In genomic region chr20:325043-325888, GRCh38 we compare ENCODE assay signal across 8 cellular contexts. TPM values are rescaled to one million over a fixed set of nuclear protein-coding genes. Genes with fewer than 3 reads are reported as not detected.
DNase-seq lines count a peak whose midpoint lies in the region; ATAC-seq, FAIRE-seq and TF ChIP-seq lines count a peak whose summit lies in the region.

TSS of gene SOX12 (plus strand) at chr20:325552. CDS start at chr20:325925, 373 bp downstream.

- peaks cover 15 to 25% of the 10 kb centered on the region in 2 experiments for H4K20me1 ChIP-seq in H1 (replicated peaks in 1 of 2; ENCODE audit: control insufficient read depth in 1 of 2, insufficient read depth in 2 of 2, low read length in 2 of 2)

- peaks cover 9% of the 10 kb centered on the region; the same call in 1 of the 2 replicates for H3K23me2 ChIP-seq in H1 (ENCODE audit: low read depth, low read length)

- peak within 1 kb of the TSS; percentile 81 for H3K4ac ChIP-seq in H1 (replicated peaks; ENCODE audit: insufficient read length, low read depth, low read length)
- H3K4ac ChIP-seq in mesenchymal stem cell (ENCODE audit: low read depth in 1 of 2, low read length in 2 of 2), result peak within 1 kb of the TSS; percentile 92 to 100

- H4K5ac ChIP-seq in H1 (ENCODE audit: insufficient read length, low read depth, low read length), result peak within 1 kb of the TSS; percentile 82

- peak within 1 kb of the TSS; percentile 87 for H3K27ac Mint-ChIP-seq in Caco-2 (ENCODE audit: unreplicated experiment)
- H3K27ac Mint-ChIP-seq in activated CD8-positive, alpha-beta memory T cell treated with anti-CD3 and anti-CD28 coated beads, Interleukin-2, amount 10 ng/mL, durations not matched to agents 7 days and 5 days, result peak within 1 kb of the TSS; percentile 86

- no peak within 1 kb of the TSS for H3K23ac ChIP-seq in H1 (ENCODE audit: insufficient read length)
- peak within 1 kb of the TSS in 1 of 2 experiments; percentile 100 for H3K23ac ChIP-seq in mesenchymal stem cell (ENCODE audit: low read length in 2 of 2)

- H4K8ac ChIP-seq in H1 (ENCODE audit: extremely low read depth, insufficient read depth, low read length), result peak within 1 kb of the TSS; percentile 90
- peak within 1 kb of the TSS; percentile 75 for H4K8ac ChIP-seq in mesenchymal stem cell (ENCODE audit: low read length)

- peaks cover 8% of the 10 kb centered on the region for H3K4me1 Mint-ChIP-seq in Caco-2 (ENCODE audit: low read depth, unreplicated experiment)
- peaks cover 22% of the 10 kb centered on the region for H3K4me1 Mint-ChIP-seq in activated CD8-positive, alpha-beta memory T cell treated with anti-CD3 and anti-CD28 coated beads, Interleukin-2, amount 10 ng/mL, durations not matched to agents 7 days and 5 days

- POLR2A ChIA-PET in Caco-2 (lab: Charles Lee) (interaction anchor here (0.5 to 3.1 kb wide), 5 partner anchors 11 to 56 kb away, joined by 5 to 14 read pairs (median 9); partner anchors contain the start of genes NRSN2, TRIB3 and ZCCHC3), H1 (lab: Charles Lee; ENCODE audit: partially characterized antibody) (interaction anchor here (0.9 to 7.7 kb wide), 21 partner anchors 8 to 122 kb away, joined by 3 to 97 read pairs (median 5); partner anchors contain the start of genes NRSN2 and TRIB3)

- peaks cover 46% of the 10 kb centered on the region for H3K36me3 Mint-ChIP-seq in Caco-2 (ENCODE audit: insufficient read depth, unreplicated experiment)
- H3K36me3 Mint-ChIP-seq in activated CD8-positive, alpha-beta memory T cell treated with anti-CD3 and anti-CD28 coated beads, Interleukin-2, amount 10 ng/mL, durations not matched to agents 7 days and 5 days, result peaks cover 1% of the 10 kb centered on the region

- no TSS peak for BruUV-seq in Caco-2 (replicated peaks; lab: Mats Ljungman, UMichigan)

- H3K4me1 ChIP-seq in Caco-2 (0 out of 2 replicates have a peak, but pooled peaks cover 10% of the 10 kb centered on the region), H1 (replicated peaks in 1 of 4; ENCODE audit: control insufficient read depth in 3 of 4, insufficient read depth in 4 of 4, low read length in 3 of 4) (peaks cover 9 to 32% (median 20%) of the 10 kb centered on the region in 4 experiments), mesenchymal stem cell (ENCODE audit: control insufficient read depth, insufficient read depth, low read depth, low read length) (peaks cover 25% of the 10 kb centered on the region)

- intact Hi-C loops in Caco-2 (cut with micrococcal nuclease; ENCODE audit: unreplicated experiment), result loop anchor here (1.0 kb wide), 1 partner anchor 28 kb away; the partner anchor contains the start of gene ZCCHC3

- WGBS in H1 (ENCODE audit: extremely low coverage in 1 of 2, insufficient coverage in 1 of 2, insufficient read length in 1 of 2, insufficient replicate concordance in 2 of 2, low coverage in 1 of 2, low lambda C conversion rate in 2 of 2, missing lambda C conversion rate in 1 of 2), 2 experiments, result 0% methylated on average over 41 of the region's 106 CpGs; no CpG with 5 or more reads in 1 of the 2 experiments
- WGBS in mesenchymal stem cell, result under 1% methylated on average over 70 of the region's 106 CpGs

- TF ChIP-seq EP300 in H1 (IDR thresholded peaks at IDR 0.05; ENCODE audit: borderline replicate concordance in 1 of 2, low read depth in 2 of 2, low read length in 2 of 2), result peak in 1 of 2 experiments; percentile 38; a peak in 1 of 3 replicates

- peak within 1 kb of the TSS; percentile 83 for H4K91ac ChIP-seq in H1 (replicated peaks; ENCODE audit: insufficient read length, low read length)
- peak within 1 kb of the TSS; percentile 95 for H4K91ac ChIP-seq in mesenchymal stem cell (ENCODE audit: low read length)

- H3K36me3 ChIP-seq in Caco-2 (ENCODE audit: control insufficient read depth, insufficient read depth, low read length) (no peaks in the 10 kb centered on the region), H1 (ENCODE audit: control insufficient read depth in 2 of 4, insufficient read depth in 4 of 4, low read length in 3 of 4) (peaks cover 0 to 3% (median 0%) of the 10 kb centered on the region in 4 experiments; a peak in 1 of 8 replicates), mesenchymal stem cell (ENCODE audit: control insufficient read depth in 1 of 2, insufficient read depth in 2 of 2, low read depth in 1 of 2, low read length in 2 of 2) (peaks cover 7 to 16% of the 10 kb centered on the region in 2 experiments)

- peak within 1 kb of the TSS; percentile 96 for H3K56ac ChIP-seq in H1 (replicated peaks; ENCODE audit: insufficient read length, low read depth, low read length)

- H2AFZ ChIP-seq in H1 (ENCODE audit: low read length) (no peak within 1 kb of the TSS), mesenchymal stem cell (ENCODE audit: low read depth, low read length) (peak within 1 kb of the TSS; percentile 51)

- TF ChIP-seq CTCF in Caco-2 (IDR thresholded peaks at IDR 0.05; ENCODE audit: insufficient read depth in 1 of 2, low read depth in 1 of 2, low read length in 1 of 2, severe bottlenecking in 1 of 2, unreplicated experiment in 1 of 2) (no peak), H1 (IDR thresholded peaks at IDR 0.05; ENCODE audit: control extremely low read depth in 1 of 3, insufficient read depth in 1 of 3, low read depth in 1 of 3, low read length in 3 of 3) (no peak)

- peak within 1 kb of the TSS; percentile 59; the same call in 1 of the 2 replicates for H2AK5ac ChIP-seq in H1 (ENCODE audit: low read depth, low read length)
- H2AK5ac ChIP-seq in mesenchymal stem cell (ENCODE audit: low read length, severe bottlenecking), result peak within 1 kb of the TSS; percentile 21

- peak; percentile 53 to 60; a peak in 2 of 3 replicates for TF ChIP-seq POLR2A in H1 (IDR thresholded peaks at IDR 0.05; ENCODE audit: control extremely low read depth in 1 of 2, low read depth in 2 of 2, low read length in 2 of 2)

- H3K4me2 ChIP-seq in H1 (ENCODE audit: insufficient read depth in 1 of 2, low read depth in 2 of 2, low read length in 2 of 2), result peak within 1 kb of the TSS; percentile 84 to 92
- H3K4me2 ChIP-seq in mesenchymal stem cell (ENCODE audit: low read length, poor library complexity, severe bottlenecking), result peak within 1 kb of the TSS; percentile 99

- H3K14ac ChIP-seq in H1 (ENCODE audit: insufficient read length) (no peak within 1 kb of the TSS), mesenchymal stem cell (ENCODE audit: low read length in 2 of 2) (peak within 1 kb of the TSS; percentile 1 to 99)

- H2BK15ac ChIP-seq in H1 (ENCODE audit: low read length), result peak within 1 kb of the TSS; percentile 88; the same call in 1 of the 2 replicates
- peak within 1 kb of the TSS; percentile 91 for H2BK15ac ChIP-seq in mesenchymal stem cell (ENCODE audit: low read depth, poor library complexity, severe bottlenecking)

- H3K9me3 ChIP-seq in Caco-2 (no peaks in the 10 kb centered on the region), H1 (ENCODE audit: insufficient read depth in 2 of 2, low read depth in 1 of 2, low read length in 1 of 2) (no peaks in the 10 kb centered on the region), mesenchymal stem cell (ENCODE audit: control insufficient read depth, low read length) (peaks cover 3% of the 10 kb centered on the region)

- peaks cover 7 to 31% of the 10 kb centered on the region in 2 experiments for H3K79me2 ChIP-seq in H1 (ENCODE audit: control insufficient read depth in 1 of 2, insufficient read depth in 2 of 2, low read length in 2 of 2)

- DNase-seq in Caco-2 (peak; percentile 97 to 99), HUDEP-2 (lab: John Stamatoyannopoulos, UW; ENCODE audit: unreplicated experiment in 76 of 76) (peak; percentile 45 to 98 (median 93)), NOMO-1 treated with DMSO at 0.1 percent for 48 hours (lab: John Stamatoyannopoulos, UW; ENCODE audit: unreplicated experiment) (peak; percentile 89), H1 (ENCODE audit: low read depth in 1 of 2, low spot score in 2 of 2) (peak in 1 of 2 experiments; percentile 100), mesenchymal stem cell (peak; percentile 95)
- peak; percentile 97 for DNase-seq in activated CD8-positive, alpha-beta memory T cell treated with anti-CD3 and anti-CD28 coated beads, Interleukin-2, amount 10 ng/mL, durations not matched to agents 7 days and 5 days
- DNase-seq in stimulated activated CD8-positive, alpha-beta memory T cell treated with anti-CD3 and anti-CD28 coated beads, Interleukin-12 subunit alpha, Interleukin-12 subunit beta, amount 100 ng/mL, for 4 hours (ENCODE audit: low read depth), result peak; percentile 96

- no peak within 1 kb of the TSS for H2BK20ac ChIP-seq in H1 (ENCODE audit: low read length)

- H3K9ac ChIP-seq in H1 (replicated peaks in 1 of 4; ENCODE audit: extremely low read depth in 1 of 4, low read depth in 3 of 4, low read length in 3 of 4) (peak within 1 kb of the TSS; percentile 69 to 94 (median 90)), mesenchymal stem cell (ENCODE audit: low read length) (peak within 1 kb of the TSS; percentile 88)

- H2BK12ac ChIP-seq in H1 (ENCODE audit: low read depth, low read length) (peak within 1 kb of the TSS; percentile 60; the same call in 1 of the 2 replicates), mesenchymal stem cell (ENCODE audit: low read length in 2 of 2) (peak within 1 kb of the TSS; percentile 82 to 95)

- peak within 1 kb of the TSS; percentile 94 for H3K4me3 Mint-ChIP-seq in Caco-2 (ENCODE audit: unreplicated experiment)
- peak within 1 kb of the TSS; percentile 87 for H3K4me3 Mint-ChIP-seq in activated CD8-positive, alpha-beta memory T cell treated with anti-CD3 and anti-CD28 coated beads, Interleukin-2, amount 10 ng/mL, durations not matched to agents 7 days and 5 days

- peak within 1 kb of the TSS; percentile 98 for H3K18ac ChIP-seq in H1 (ENCODE audit: extremely low read depth, low read length)
- peak within 1 kb of the TSS; percentile 98 for H3K18ac ChIP-seq in mesenchymal stem cell (ENCODE audit: low read depth in 1 of 2, low read length in 2 of 2)

- H3K9me3 Mint-ChIP-seq in Caco-2 (ENCODE audit: unreplicated experiment), result no peaks in the 10 kb centered on the region
- no peaks in the 10 kb centered on the region for H3K9me3 Mint-ChIP-seq in activated CD8-positive, alpha-beta memory T cell treated with anti-CD3 and anti-CD28 coated beads, Interleukin-2, amount 10 ng/mL, durations not matched to agents 7 days and 5 days (ENCODE audit: low read depth)

- peak within 1 kb of the TSS; percentile 90 for H3K27ac ChIP-seq in H1 (ENCODE audit: low read depth, low read length)
- peak within 1 kb of the TSS; percentile 95 for H3K27ac ChIP-seq in mesenchymal stem cell (ENCODE audit: low read length, poor library complexity, severe bottlenecking)

- peaks cover 4% of the 10 kb centered on the region for H3K27me3 Mint-ChIP-seq in Caco-2 (ENCODE audit: insufficient read depth, unreplicated experiment)
- no peaks in the 10 kb centered on the region for H3K27me3 Mint-ChIP-seq in activated CD8-positive, alpha-beta memory T cell treated with anti-CD3 and anti-CD28 coated beads, Interleukin-2, amount 10 ng/mL, durations not matched to agents 7 days and 5 days

- FAIRE-seq in H1 (lab: Jason Lieb, UNC), result peak; percentile 42

- H3K27me3 ChIP-seq in Caco-2 (replicated peaks; ENCODE audit: control insufficient read depth, insufficient read depth, low read length) (no peaks in the 10 kb centered on the region), H1 (replicated peaks in 1 of 4; ENCODE audit: control insufficient read depth in 3 of 4, extremely low read depth in 1 of 4, insufficient read depth in 3 of 4, low read length in 3 of 4) (no peaks in the 10 kb centered on the region), mesenchymal stem cell (ENCODE audit: control insufficient read depth in 1 of 2, insufficient read depth in 1 of 2, low read length in 2 of 2) (no peaks in the 10 kb centered on the region)

- H2BK5ac ChIP-seq in H1 (ENCODE audit: low read depth, low read length), result peak within 1 kb of the TSS; percentile 98
- peak within 1 kb of the TSS; percentile 87 for H2BK5ac ChIP-seq in mesenchymal stem cell (ENCODE audit: low read depth, low read length, poor library complexity, severe bottlenecking)

- TF ChIP-seq RAD21 in H1 (IDR thresholded peaks at IDR 0.05 in 1 of 2, conservative IDR thresholded peaks at IDR 0.05 in 1 of 2; ENCODE audit: low read depth in 2 of 2, low read length in 2 of 2), result no peak

- peaks cover 12% of the 10 kb centered on the region for H3K79me1 ChIP-seq in H1 (ENCODE audit: low read depth, low read length)
- H3K79me1 ChIP-seq in mesenchymal stem cell (replicated peaks; ENCODE audit: low read length, poor library complexity, severe bottlenecking), result peaks cover 6% of the 10 kb centered on the region

- peak within 1 kb of the TSS; percentile 59 for H3K4me3 ChIP-seq in Caco-2 (ENCODE audit: low read depth, low read length)
- peak within 1 kb of the TSS; percentile 73 to 95 (median 91) for H3K4me3 ChIP-seq in H1 (ENCODE audit: extremely low read depth in 1 of 4, insufficient read depth in 2 of 4, low read depth in 3 of 4, low read length in 4 of 4)
- H3K4me3 ChIP-seq in mesenchymal stem cell (ENCODE audit: insufficient read depth in 1 of 2, low read depth in 1 of 2, low read length in 2 of 2), result peak within 1 kb of the TSS; percentile 88 to 96

- ATAC-seq in GM21390 (IDR thresholded peaks at IDR 0.05; ENCODE audit: unreplicated experiment), result peak; percentile 66
- ATAC-seq in activated CD8-positive, alpha-beta memory T cell treated with anti-CD3 and anti-CD28 coated beads, Interleukin-2, amount 10 ng/mL, durations not matched to agents 7 days and 5 days, result peak; percentile 81

- CTCF ChIA-PET in Caco-2 (lab: Charles Lee), result interaction anchor here (1.3 kb wide), 2 partner anchors 59 to 106 kb away, joined by 3 to 4 read pairs; no protein-coding TSS in a partner anchor
- CTCF ChIA-PET in activated CD8-positive, alpha-beta memory T cell treated with anti-CD3 and anti-CD28 coated beads, Interleukin-2, amount 10 ng/mL, durations not matched to agents 7 days and 5 days (lab: Charles Lee), result interaction anchor here (1.3 to 3.4 kb wide), 7 partner anchors 16 to 88 kb away, joined by 3 to 30 read pairs (median 5); partner anchors contain the start of gene ZCCHC3
- CTCF ChIA-PET in H1 (lab: Charles Lee; ENCODE audit: partially characterized antibody), result interaction anchor here (0.8 to 5.7 kb wide), 6 partner anchors 16 to 98 kb away, joined by 3 to 36 read pairs (median 8); partner anchors contain the start of genes DEFB129 and ZCCHC3

- peak within 1 kb of the TSS; percentile 24 for H2BK120ac ChIP-seq in H1 (replicated peaks; ENCODE audit: low read depth, low read length)
- peak within 1 kb of the TSS; percentile 99 for H2BK120ac ChIP-seq in mesenchymal stem cell (ENCODE audit: low read depth, low read length)

RNA-seq across cellular contexts. Expression of gene SOX12, which starts in this region (rescaled TPM):
- 13.9 and 14.7 TPM in 2 replicates for total RNA-seq in Caco-2 (2022)
- 1 to 10 TPM; 5.7 to 6.3 TPM for total RNA-seq in activated CD8-positive, alpha-beta memory T cell treated with anti-CD3 and anti-CD28 coated beads, Interleukin-2, amount 10 ng/mL, durations not matched to agents 7 days and 5 days
- total RNA-seq in H1 (2021; fragmentation: NEBNext Ultra II Directional; extraction: Animal tissue kit (Norgen Biotek cat#: 25700)), result 63.0 and 66.1 TPM in 2 replicates
- polyA plus RNA-seq in H1 (2011; rRNA removed), result 6.4 and 14.4 TPM in 2 replicates
- 9.3 TPM for polyA plus RNA-seq in H1 (2011; cell fraction: cytosol; rRNA removed)
- polyA plus RNA-seq in H1 (2011; cell fraction: nucleus; rRNA removed), result 20.6 TPM
- 28.3 to 39.1 TPM (median 34.8 TPM) in 4 replicates for polyA plus RNA-seq in H1 (2012, experiment 1 of 2)
- polyA plus RNA-seq in H1 (2012, experiment 2 of 2), result 27.6 TPM
- 34.1 TPM for polyA plus RNA-seq in H1 (2013, experiment 1 of 2)
- 34.4 TPM for polyA plus RNA-seq in H1 (2013, experiment 2 of 2)
- 2.9 and 6.2 TPM in 2 replicates for polyA minus RNA-seq in H1 (2011; rRNA and poly(A)+ RNA removed)
- polyA minus RNA-seq in H1 (2011; cell fraction: cytosol; rRNA and poly(A)+ RNA removed), result 16.2 TPM
- 11.5 TPM for polyA minus RNA-seq in H1 (2011; cell fraction: nucleus; rRNA and poly(A)+ RNA removed)
- 30.8 TPM for polyA plus RNA-seq in mesenchymal stem cell (2013, experiment 1 of 2)
- polyA plus RNA-seq in mesenchymal stem cell (2013, experiment 2 of 2), result 29.9 TPM
